Comparison of ENCODE assay signal across 17 cellular contexts in the genomic region with DNA sequence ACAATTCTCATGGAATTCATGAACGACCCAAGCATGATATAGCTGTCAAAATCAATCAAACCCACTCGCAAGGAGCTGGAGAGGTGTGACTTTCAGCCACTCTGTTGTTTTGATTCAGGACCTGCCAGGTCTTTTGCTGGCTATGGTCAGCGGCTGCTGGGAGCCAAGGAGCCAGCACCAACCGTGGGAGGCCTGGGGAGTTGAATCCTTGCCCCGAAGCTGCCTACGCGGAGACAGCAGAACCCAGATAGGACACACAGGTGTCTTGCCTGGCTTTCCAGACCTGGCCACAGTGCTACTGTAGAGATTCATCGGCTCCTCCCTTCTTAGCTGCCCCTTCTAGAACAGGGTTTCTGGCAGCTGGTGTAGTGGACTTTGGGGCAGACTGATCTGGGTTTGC. TPM values are rescaled to one million over a fixed set of nuclear protein-coding genes. Genes with fewer than 3 reads are reported as not detected.
A peak's percentile ranks its signal among the peaks of the same experiment; 100 is the strongest.
DNase-seq lines count a peak whose midpoint lies in the region; ATAC-seq and TF ChIP-seq lines count a peak whose summit lies in the region.
"Had no signal": no experiment of that assay in that cellular context is flagged by ENCODE, and none has a peak within 500 bp of the region (broad histone marks: within the 10 kb centered on the region; RNA-seq: fewer than 3 reads in every experiment).

No MANE protein-coding gene starts in this region.

- DNase-seq in G401 (ENCODE audit: low spot score) (peak; percentile 69), HCT116 (ENCODE audit: low read depth, low spot score) (no peak), left ventricle myocardium inferior (no peak), testis (peak; percentile 23), NCI-H1092 treated with DMSO at 0.1 percent for 48 hours (lab: John Stamatoyannopoulos, UW) (no peak)
- DNase-seq: ACHN; BE2C; CD4-positive, CD25-positive, alpha-beta regulatory T cell; CD8-positive, alpha-beta memory T cell; COR-L47; DMS 273 treated with DMSO at 0.1 percent for 48 hours; DMS53; DND-41; EL; H9 had no signal

- 64 to 89% methylated on average over 7 to 8 of the region's 8 CpGs for WGBS in testis, 2 donors
- 42 to 65% methylated on average over 2 to 7 of the region's 8 CpGs for WGBS in gastroesophageal sphincter (ENCODE audit: low coverage in 1 of 2), 2 donors

- H3K4me1 ChIP-seq in HCT116 (ENCODE audit: control insufficient read depth in 1 of 2, insufficient read depth in 2 of 2, low read length in 2 of 2) = peaks cover 10 to 15% of the 10 kb centered on the region in 2 experiments; a peak in 3 of 4 replicates
- peaks cover 13% of the 10 kb centered on the region for H3K4me1 ChIP-seq in left ventricle myocardium inferior
- H3K4me1 ChIP-seq in testis = peaks cover 15% of the 10 kb centered on the region
- no peaks in the 10 kb centered on the region for H3K4me1 ChIP-seq in gastroesophageal sphincter
- H3K4me1 ChIP-seq: BE2C had no signal

- no peak for TF ChIP-seq EP300 in gastroesophageal sphincter (IDR thresholded peaks at IDR 0.05)

- no peaks in the 10 kb centered on the region for H3K9me2 ChIP-seq in HCT116 (ENCODE audit: insufficient read depth)

- TF ChIP-seq CTCF in HCT116 (IDR thresholded peaks at IDR 0.05 in 2 of 3, conservative IDR thresholded peaks at IDR 0.05 in 1 of 3; ENCODE audit: borderline replicate concordance in 1 of 3, insufficient read depth in 1 of 3, low read depth in 2 of 3, low read length in 2 of 3) (no peak), left ventricle myocardium inferior (IDR thresholded peaks at IDR 0.05; ENCODE audit: borderline replicate concordance) (no peak), testis (IDR thresholded peaks at IDR 0.05) (no peak), gastroesophageal sphincter (IDR thresholded peaks at IDR 0.05) (no peak)

- no peak overlapping the region for H3K9ac ChIP-seq in HCT116 (ENCODE audit: low read length)

- H3K9me3 ChIP-seq in HCT116 (ENCODE audit: control insufficient read depth in 1 of 2, insufficient read depth in 1 of 2, low read depth in 1 of 2, low read length in 2 of 2) (no peaks in the 10 kb centered on the region), left ventricle myocardium inferior (replicated peaks) (no peaks in the 10 kb centered on the region), testis (no peaks in the 10 kb centered on the region), gastroesophageal sphincter (no peaks in the 10 kb centered on the region)
- H3K9me3 ChIP-seq: BE2C had no signal

- H3K4me3 ChIP-seq in HCT116 (replicated peaks in 1 of 2; ENCODE audit: low read depth in 1 of 2, low read length in 2 of 2) = no peak overlapping the region
- H3K4me3 ChIP-seq in left ventricle myocardium inferior = no peak overlapping the region
- no peak overlapping the region for H3K4me3 ChIP-seq in testis
- H3K4me3 ChIP-seq in gastroesophageal sphincter = no peak overlapping the region

- H3K27me3 ChIP-seq in HCT116 (ENCODE audit: insufficient read depth, low read length) (no peaks in the 10 kb centered on the region), left ventricle myocardium inferior (ENCODE audit: low read depth) (no peaks in the 10 kb centered on the region), testis (no peaks in the 10 kb centered on the region), gastroesophageal sphincter (no peaks in the 10 kb centered on the region)
- H3K27me3 ChIP-seq: BE2C had no signal

- intact Hi-C loops in HCT116 (cut with micrococcal nuclease) = no loop called here
- intact Hi-C loops in left ventricle myocardium inferior (cut with micrococcal nuclease) = no loop called here
- intact Hi-C loops in testis (cut with DNase I; ENCODE audit: low total_unique reads) = no loop called here

- H3K79me2 ChIP-seq in HCT116 (ENCODE audit: insufficient read depth, low read length) = no peaks in the 10 kb centered on the region

- no peak for TF ChIP-seq RAD21 in HCT116 (IDR thresholded peaks at IDR 0.05; ENCODE audit: low read depth)

- in situ Hi-C loops in G401 (cut with HindIII; ENCODE audit: low sequenced_read_pairs) = no loop called here

- no peaks in the 10 kb centered on the region for H4K20me1 ChIP-seq in HCT116 (ENCODE audit: insufficient read depth)

- BruUV-seq in HCT116 (replicated peaks; lab: Mats Ljungman, UMichigan) = no TSS peak

- TF ChIP-seq POLR2A in HCT116 (IDR thresholded peaks at IDR 0.05; ENCODE audit: borderline replicate concordance, extremely low read depth, insufficient read depth, insufficient read length) = no peak
- TF ChIP-seq POLR2A in testis (IDR thresholded peaks at IDR 0.05) = no peak
- no peak for TF ChIP-seq POLR2A in gastroesophageal sphincter (IDR thresholded peaks at IDR 0.05)

- H2AFZ ChIP-seq in HCT116 (ENCODE audit: low read depth, low read length, poor library complexity, severe bottlenecking) = no peak overlapping the region

- POLR2A ChIA-PET in HCT116 (lab: Charles Lee) = no interaction called here

- H3K36me3 ChIP-seq in HCT116 (ENCODE audit: control insufficient read depth in 1 of 2, insufficient read depth in 2 of 2, low read length in 2 of 2) (no peaks in the 10 kb centered on the region), left ventricle myocardium inferior (no peaks in the 10 kb centered on the region), testis (ENCODE audit: low read depth, missing control alignments) (no peaks in the 10 kb centered on the region), gastroesophageal sphincter (no peaks in the 10 kb centered on the region)
- H3K36me3 ChIP-seq: BE2C had no signal

- H3K4me2 ChIP-seq in HCT116 (ENCODE audit: low read length) = no peak overlapping the region

- H3K27ac ChIP-seq in HCT116 (ENCODE audit: low read depth, low read length) (no peak overlapping the region), left ventricle myocardium inferior (replicated peaks) (peak overlapping the region; percentile 47), testis (no peak overlapping the region), gastroesophageal sphincter (no peak overlapping the region)

- CTCF ChIA-PET in HCT116 (lab: Charles Lee) = no interaction called here

- ATAC-seq in HCT116 (0 out of 2 replicates have a peak, but pooled peaks have one; percentile 23), gastroesophageal sphincter (no peak)
- ATAC-seq: HepG2 had no signal

- RAD21 ChIA-PET in HCT116 (lab: Charles Lee; ENCODE audit: low non-redundant PET in 1 of 2, low total read pairs in 2 of 2, uncharacterized antibody in 2 of 2, unreplicated experiment in 2 of 2) = no interaction called here

TF ChIP-seq in HCT116, 20 proteins besides CTCF, POLR2A, EP300 and RAD21:
- no peak for TF ChIP-seq ZNF274 (IDR thresholded peaks at IDR 0.05; ENCODE audit: low read depth, low read length)
- TF ChIP-seq, protein P1, sequence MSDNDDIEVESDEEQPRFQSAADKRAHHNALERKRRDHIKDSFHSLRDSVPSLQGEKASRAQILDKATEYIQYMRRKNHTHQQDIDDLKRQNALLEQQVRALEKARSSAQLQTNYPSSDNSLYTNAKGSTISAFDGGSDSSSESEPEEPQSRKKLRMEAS (IDR thresholded peaks at IDR 0.05) = no peak
- TF ChIP-seq, protein P2, sequence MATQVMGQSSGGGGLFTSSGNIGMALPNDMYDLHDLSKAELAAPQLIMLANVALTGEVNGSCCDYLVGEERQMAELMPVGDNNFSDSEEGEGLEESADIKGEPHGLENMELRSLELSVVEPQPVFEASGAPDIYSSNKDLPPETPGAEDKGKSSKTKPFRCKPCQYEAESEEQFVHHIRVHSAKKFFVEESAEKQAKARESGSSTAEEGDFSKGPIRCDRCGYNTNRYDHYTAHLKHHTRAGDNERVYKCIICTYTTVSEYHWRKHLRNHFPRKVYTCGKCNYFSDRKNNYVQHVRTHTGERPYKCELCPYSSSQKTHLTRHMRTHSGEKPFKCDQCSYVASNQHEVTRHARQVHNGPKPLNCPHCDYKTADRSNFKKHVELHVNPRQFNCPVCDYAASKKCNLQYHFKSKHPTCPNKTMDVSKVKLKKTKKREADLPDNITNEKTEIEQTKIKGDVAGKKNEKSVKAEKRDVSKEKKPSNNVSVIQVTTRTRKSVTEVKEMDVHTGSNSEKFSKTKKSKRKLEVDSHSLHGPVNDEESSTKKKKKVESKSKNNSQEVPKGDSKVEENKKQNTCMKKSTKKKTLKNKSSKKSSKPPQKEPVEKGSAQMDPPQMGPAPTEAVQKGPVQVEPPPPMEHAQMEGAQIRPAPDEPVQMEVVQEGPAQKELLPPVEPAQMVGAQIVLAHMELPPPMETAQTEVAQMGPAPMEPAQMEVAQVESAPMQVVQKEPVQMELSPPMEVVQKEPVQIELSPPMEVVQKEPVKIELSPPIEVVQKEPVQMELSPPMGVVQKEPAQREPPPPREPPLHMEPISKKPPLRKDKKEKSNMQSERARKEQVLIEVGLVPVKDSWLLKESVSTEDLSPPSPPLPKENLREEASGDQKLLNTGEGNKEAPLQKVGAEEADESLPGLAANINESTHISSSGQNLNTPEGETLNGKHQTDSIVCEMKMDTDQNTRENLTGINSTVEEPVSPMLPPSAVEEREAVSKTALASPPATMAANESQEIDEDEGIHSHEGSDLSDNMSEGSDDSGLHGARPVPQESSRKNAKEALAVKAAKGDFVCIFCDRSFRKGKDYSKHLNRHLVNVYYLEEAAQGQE (IDR thresholded peaks at IDR 0.05; ENCODE audit: low read depth) = no peak
- TF ChIP-seq POLR2AphosphoS5 (IDR thresholded peaks at IDR 0.05; ENCODE audit: low read depth, low read length) = no peak
- TF ChIP-seq EGR1 (IDR thresholded peaks at IDR 0.05; ENCODE audit: low read depth) = no peak
- no peak for TF ChIP-seq EZH2phosphoT487 (IDR thresholded peaks at IDR 0.05; ENCODE audit: borderline replicate concordance)
- no peak for TF ChIP-seq CBX3 (IDR thresholded peaks at IDR 0.05; ENCODE audit: low read depth)
- TF ChIP-seq YY1 (IDR thresholded peaks at IDR 0.05; ENCODE audit: extremely low read depth, insufficient replicate concordance, low read depth, low read length) = no peak
- no peak for TF ChIP-seq SP1 (IDR thresholded peaks at IDR 0.05; ENCODE audit: low read depth)

RNA-seq across cellular contexts. Expression of a gene that starts 42.7 kb away (rescaled TPM):
- total RNA-seq in G401 (2014; rRNA removed; shearing (Covaris generic)) = 5.8 and 7.4 TPM in 2 replicates
- total RNA-seq in HCT116 (2021; ENCODE audit: unreplicated experiment) (9.0 TPM), left ventricle myocardium inferior (5.7 TPM), testis (10 to 100 TPM in 1 of 2 donors, 1 to 10 TPM in 1; 9.8 to 10.1 TPM), gastroesophageal sphincter (1 to 10 TPM; 6.7 to 9.2 (median 7.5) TPM)
- 1.8 and 2.6 TPM in 2 replicates for polyA plus RNA-seq in HCT116 (2012)
- polyA plus RNA-seq in testis (ENCODE audit: insufficient read depth, low read depth, low replicate concordance) = 4.5 TPM

Comparison
In these comparisons a context has a peak if more than half of its experiments do, and no peak if none do; other contexts are left out.
1. DNase-seq: peak in G401 (single experiment) and testis (single experiment); none in HCT116 (single experiment), left ventricle myocardium inferior (single experiment) and NCI-H1092 treated with DMSO at 0.1 percent for 48 hours (single experiment).